7 cellular contexts compared by ENCODE assay signal in genomic region chr14:37171678-37172023, GRCh38. TPM values are rescaled to one million over a fixed set of nuclear protein-coding genes. Genes with fewer than 3 reads are reported as not detected.
DNase-seq lines count a peak whose midpoint lies in the region; ATAC-seq and TF ChIP-seq lines count a peak whose summit lies in the region.

No MANE protein-coding gene starts in this region.

- H3K9me3 ChIP-seq in SJCRH30 (replicated peaks) = no peaks in the 10 kb centered on the region
- no peaks in the 10 kb centered on the region for H3K9me3 ChIP-seq in mucosa of stomach (ENCODE audit: control insufficient read depth, low read length)
- no peaks in the 10 kb centered on the region for H3K9me3 ChIP-seq in upper lobe of right lung

- no peak for DNase-seq in SJCRH30
- no peak for DNase-seq in upper lobe of right lung
- no peak for DNase-seq in CD1c-positive myeloid dendritic cell (ENCODE audit: extremely low spot score)
- no peak for DNase-seq in NCI-H510A treated with DMSO at 0.1 percent for 48 hours (lab: John Stamatoyannopoulos, UW)

- H3K36me3 ChIP-seq in SJCRH30 (no peaks in the 10 kb centered on the region), mucosa of stomach (ENCODE audit: control insufficient read depth, insufficient read depth, low read length) (no peaks in the 10 kb centered on the region), upper lobe of right lung (no peaks in the 10 kb centered on the region)

- H3K4me1 ChIP-seq in SJCRH30 = no peaks in the 10 kb centered on the region
- H3K4me1 ChIP-seq in mucosa of stomach (ENCODE audit: control insufficient read depth, insufficient read depth, low read length) = peaks cover 11% of the 10 kb centered on the region
- H3K4me1 ChIP-seq in upper lobe of right lung = peaks cover 4% of the 10 kb centered on the region

- H3K4me3 ChIP-seq in SJCRH30 (peak overlapping the region; percentile 64), mucosa of stomach (ENCODE audit: low read length) (peak overlapping the region; percentile 92), upper lobe of right lung (peak overlapping the region; percentile 63)

- TF ChIP-seq CTCF in upper lobe of right lung (IDR thresholded peaks at IDR 0.05) = no peak

- ATAC-seq in esophagus mucosa (peak; percentile 6), upper lobe of right lung (no peak), HG02588 (IDR thresholded peaks at IDR 0.05; ENCODE audit: unreplicated experiment) (no peak)

- intact Hi-C loops in upper lobe of right lung (cut with DNase I) = no loop called here

- H3K27ac ChIP-seq in SJCRH30 = peak overlapping the region; percentile 68; the same call in 1 of the 2 replicates
- H3K27ac ChIP-seq in upper lobe of right lung = peak overlapping the region; percentile 93

- peak overlapping the region; percentile 86 for H3K9ac ChIP-seq in mucosa of stomach (ENCODE audit: low read length)

- H3K27me3 ChIP-seq in SJCRH30 (no peaks in the 10 kb centered on the region), mucosa of stomach (ENCODE audit: control insufficient read depth, insufficient read depth, low read length) (no peaks in the 10 kb centered on the region), upper lobe of right lung (no peaks in the 10 kb centered on the region)

RNA-seq across cellular contexts. Expression of gene SLC25A21, which starts 0.8 kb away (rescaled TPM):
- 0.45 and 1.0 TPM in 2 replicates for total RNA-seq in SJCRH30 (2014; rRNA removed; shearing (Covaris generic))
- 0.80 TPM for total RNA-seq in esophagus mucosa
- 0.35 TPM for total RNA-seq in upper lobe of right lung

RNA-seq across cellular contexts. Expression of gene MIPOL1, which starts 26.1 kb away (rescaled TPM):
- total RNA-seq in SJCRH30 (2014; rRNA removed; shearing (Covaris generic)) = 10.6 and 11.1 TPM in 2 replicates
- total RNA-seq in esophagus mucosa (3.4 TPM), upper lobe of right lung (10.0 TPM)
